Comparison of ENCODE assay signal across 33 cellular contexts in genomic region chr14:98688446-98688845, GRCh38.
"Had no signal": no experiment of that assay in that cellular context is flagged by ENCODE, and none has a peak within 500 bp of the region (broad histone marks: within the 10 kb centered on the region; RNA-seq: fewer than 3 reads in every experiment).

No MANE protein-coding gene starts in this region.

- H3K4me3 Mint-ChIP-seq: activated B cell treated with CpG ODN at 0.5 μM for 24 hours; activated CD4-positive, alpha-beta memory T cell treated with anti-CD3 and anti-CD28 coated beads for 36 hours; activated CD4-positive, alpha-beta T cell treated with anti-CD3 and anti-CD28 coated beads, Interleukin-2, amount 10 ng/mL, durations not matched to agents 7 days and 5 days; activated CD8-positive, alpha-beta T cell treated with anti-CD3 and anti-CD28 coated beads for 36 hours; activated naive CD8-positive, alpha-beta T cell; activated naive CD8-positive, alpha-beta T cell treated with anti-CD3 and anti-CD28 coated beads, Interleukin-2, amount 10 ng/mL, durations not matched to agents 7 days and 5 days; activated naive CD8-positive, alpha-beta T cell treated with anti-CD3 and anti-CD28 coated beads, Interleukin-2, amount 50 U/mL, for 24 hours; activated T-cell treated with anti-CD3 and anti-CD28 coated beads, Interleukin-2, amount 50 U/mL, for 24 hours; brain; central memory CD8-positive, alpha-beta T cell; T-helper 1 cell treated with Interleukin-12 subunit alpha and Interleukin-12 subunit beta and Interleukin-4 antibody, amounts not matched to agents 30 μg/mL and 1 μg/mL, for 36 hours; T-helper 2 cell treated with Interferon-gamma antibody and Interleukin-4, amounts not matched to agents 5 μg/mL and 100 μg/mL, for 36 hours had no signal

- H3K27me3 ChIP-seq: ascending aorta, cardiac muscle cell had no signal

- H3K27ac ChIP-seq: ascending aorta, cardiac muscle cell, VCaP had no signal

- H3K4me1 ChIP-seq: ascending aorta had no signal

- H3K9me3 Mint-ChIP-seq: activated CD4-positive, alpha-beta memory T cell treated with anti-CD3 and anti-CD28 coated beads for 36 hours; activated CD8-positive, alpha-beta T cell treated with anti-CD3 and anti-CD28 coated beads for 36 hours; activated naive CD8-positive, alpha-beta T cell treated with anti-CD3 and anti-CD28 coated beads, Interleukin-2, amount 10 ng/mL, durations not matched to agents 7 days and 5 days; activated naive CD8-positive, alpha-beta T cell treated with anti-CD3 and anti-CD28 coated beads, Interleukin-2, amount 50 U/mL, for 24 hours; activated T-cell treated with anti-CD3 and anti-CD28 coated beads, Interleukin-2, amount 50 U/mL, for 24 hours; activated T-helper 2 cell treated with anti-CD3 and anti-CD28 coated beads, Interferon-gamma antibody, Interleukin-2, Interleukin-4, amounts not matched to agents 10 μg/mL and 5 μg/mL and 100 μg/mL, durations not matched to agents 14 hours and 24 hours and 36 hours; central memory CD8-positive, alpha-beta T cell; T-helper 1 cell treated with Interleukin-12 subunit alpha and Interleukin-12 subunit beta and Interleukin-4 antibody, amounts not matched to agents 30 μg/mL and 1 μg/mL, for 36 hours; T-helper 2 cell treated with Interferon-gamma antibody and Interleukin-4, amounts not matched to agents 5 μg/mL and 100 μg/mL, for 36 hours had no signal

- H3K36me3 ChIP-seq: ascending aorta, cardiac muscle cell had no signal

- H3K4me1 Mint-ChIP-seq: activated B cell treated with CpG ODN at 0.5 μM for 24 hours; activated CD4-positive, alpha-beta T cell treated with anti-CD3 and anti-CD28 coated beads, Interleukin-2, amount 10 ng/mL, durations not matched to agents 7 days and 5 days; activated naive CD8-positive, alpha-beta T cell treated with anti-CD3 and anti-CD28 coated beads, Interleukin-2, amount 10 ng/mL, durations not matched to agents 7 days and 5 days; activated naive CD8-positive, alpha-beta T cell treated with anti-CD3 and anti-CD28 coated beads, Interleukin-2, amount 50 U/mL, for 24 hours; central memory CD8-positive, alpha-beta T cell had no signal

- H3K4me3 ChIP-seq: ascending aorta, cardiac muscle cell had no signal

- H3K36me3 Mint-ChIP-seq: activated CD4-positive, alpha-beta memory T cell treated with anti-CD3 and anti-CD28 coated beads for 36 hours; activated naive CD8-positive, alpha-beta T cell; activated naive CD8-positive, alpha-beta T cell treated with anti-CD3 and anti-CD28 coated beads, Interleukin-2, amount 10 ng/mL, durations not matched to agents 7 days and 5 days; brain had no signal

- DNase-seq: activated B cell treated with CpG ODN at 0.5 μM for 24 hours; activated CD4-positive, alpha-beta memory T cell treated with anti-CD3 and anti-CD28 coated beads for 36 hours; activated CD4-positive, alpha-beta T cell treated with anti-CD3 and anti-CD28 coated beads for 4 hours; activated CD4-positive, alpha-beta T cell treated with anti-CD3 and anti-CD28 coated beads, Interleukin-2, amount 10 ng/mL, durations not matched to agents 7 days and 5 days; activated CD4-positive, alpha-beta T cell treated with anti-CD3 and anti-CD28 coated beads, Interleukin-2, amount 50 U/mL, for 4 hours; activated CD4-positive, CD25-positive, alpha-beta regulatory T cell treated with anti-CD3 and anti-CD28 coated beads, Interleukin-2, amount 50 U/mL, for 72 hours; activated CD8-positive, alpha-beta memory T cell treated with anti-CD3 and anti-CD28 coated beads, Interleukin-2, amount 50 U/mL, for 4 hours; activated CD8-positive, alpha-beta T cell treated with anti-CD3 and anti-CD28 coated beads for 36 hours; activated effector memory CD4-positive, alpha-beta T cell treated with Interleukin-2 at 50 U/mL for 16 hours; activated gamma-delta T cell; activated naive CD4-positive, alpha-beta T cell treated with anti-CD3 and anti-CD28 coated beads, Interleukin-2, amount 50 U/mL, for 16 hours; activated naive CD4-positive, alpha-beta T cell treated with Interleukin-2 at 50 U/mL for 16 hours; activated naive CD8-positive, alpha-beta T cell treated with anti-CD3 and anti-CD28 coated beads, Interleukin-2, amount 10 ng/mL, durations not matched to agents 7 days and 5 days; activated naive CD8-positive, alpha-beta T cell treated with anti-CD3 and anti-CD28 coated beads, Interleukin-2, amount 50 U/mL, for 24 hours; activated T-cell treated with anti-CD3 and anti-CD28 coated beads, Interleukin-2, amount 50 U/mL, for 24 hours; activated T-cell treated with anti-CD3 and anti-CD28 coated beads, Interleukin-2, amount 50 U/mL, for 48 hours; amygdala; anterior cingulate cortex; caudate nucleus; cerebellar nuclear complex; SW 1271; T-helper 1 cell; T-helper 2 cell; T-helper 9 cell had no signal

- H3K27me3 Mint-ChIP-seq: activated B cell treated with CpG ODN at 0.5 μM for 24 hours; activated CD4-positive, alpha-beta memory T cell treated with anti-CD3 and anti-CD28 coated beads for 36 hours; activated CD4-positive, alpha-beta T cell treated with anti-CD3 and anti-CD28 coated beads, Interleukin-2, amount 10 ng/mL, durations not matched to agents 7 days and 5 days; activated CD8-positive, alpha-beta T cell treated with anti-CD3 and anti-CD28 coated beads for 36 hours; activated naive CD8-positive, alpha-beta T cell; activated naive CD8-positive, alpha-beta T cell treated with anti-CD3 and anti-CD28 coated beads, Interleukin-2, amount 10 ng/mL, durations not matched to agents 7 days and 5 days; activated naive CD8-positive, alpha-beta T cell treated with anti-CD3 and anti-CD28 coated beads, Interleukin-2, amount 50 U/mL, for 24 hours; activated T-cell treated with anti-CD3 and anti-CD28 coated beads, Interleukin-2, amount 50 U/mL, for 24 hours; central memory CD8-positive, alpha-beta T cell had no signal

- H3K27ac Mint-ChIP-seq: activated B cell treated with CpG ODN at 0.5 μM for 24 hours; activated CD4-positive, alpha-beta memory T cell treated with anti-CD3 and anti-CD28 coated beads for 36 hours; activated CD4-positive, alpha-beta T cell treated with anti-CD3 and anti-CD28 coated beads, Interleukin-2, amount 10 ng/mL, durations not matched to agents 7 days and 5 days; activated CD8-positive, alpha-beta T cell treated with anti-CD3 and anti-CD28 coated beads for 36 hours; activated naive CD8-positive, alpha-beta T cell; activated naive CD8-positive, alpha-beta T cell treated with anti-CD3 and anti-CD28 coated beads, Interleukin-2, amount 10 ng/mL, durations not matched to agents 7 days and 5 days; activated naive CD8-positive, alpha-beta T cell treated with anti-CD3 and anti-CD28 coated beads, Interleukin-2, amount 50 U/mL, for 24 hours; activated T-cell treated with anti-CD3 and anti-CD28 coated beads, Interleukin-2, amount 50 U/mL, for 24 hours; activated T-helper 2 cell treated with anti-CD3 and anti-CD28 coated beads, Interferon-gamma antibody, Interleukin-2, Interleukin-4, amounts not matched to agents 10 μg/mL and 5 μg/mL and 100 μg/mL, durations not matched to agents 14 hours and 24 hours and 36 hours; T-helper 1 cell treated with Interleukin-12 subunit alpha and Interleukin-12 subunit beta and Interleukin-4 antibody, amounts not matched to agents 30 μg/mL and 1 μg/mL, for 36 hours; T-helper 2 cell treated with Interferon-gamma antibody and Interleukin-4, amounts not matched to agents 5 μg/mL and 100 μg/mL, for 36 hours had no signal

- H3K9me3 ChIP-seq: ascending aorta had no signal
